Comparison of ENCODE assay signal across 10 cellular contexts in genomic region chr5:159061834-159062530, GRCh38. TPM values are rescaled to one million over a fixed set of nuclear protein-coding genes. Genes with fewer than 3 reads are reported as not detected.
DNase-seq lines count a peak whose midpoint lies in the region; ATAC-seq and TF ChIP-seq lines count a peak whose summit lies in the region.
"Had no signal": no experiment of that assay in that cellular context is flagged by ENCODE, and none has a peak within 500 bp of the region (broad histone marks: within the 10 kb centered on the region; RNA-seq: fewer than 3 reads in every experiment).

No MANE protein-coding gene starts in this region.

- no peak overlapping the region for H3K9ac ChIP-seq in neuronal stem cell (ENCODE audit: low read depth, low read length, poor library complexity)

- H2AK5ac ChIP-seq in neuronal stem cell (ENCODE audit: low read depth, low read length), result no peak overlapping the region

- no peaks in the 10 kb centered on the region for H3K27me3 ChIP-seq in neuronal stem cell (ENCODE audit: control insufficient read depth in 3 of 3, insufficient read depth in 3 of 3, low read depth in 1 of 3, low read length in 3 of 3)
- peaks cover 4% of the 10 kb centered on the region for H3K27me3 ChIP-seq in effector memory CD4-positive, alpha-beta T cell (replicated peaks; ENCODE audit: control insufficient read depth, insufficient read depth, low read length, poor library complexity, severe bottlenecking)
- H3K27me3 ChIP-seq in prostate gland (replicated peaks; ENCODE audit: insufficient read depth), result no peaks in the 10 kb centered on the region

- H4K8ac ChIP-seq in neuronal stem cell (ENCODE audit: low read depth, low read length), result no peak overlapping the region

- ATAC-seq in Right ventricle myocardium inferior (peak; percentile 22), GM18870 (IDR thresholded peaks at IDR 0.05; ENCODE audit: unreplicated experiment) (no peak), left colon (no peak)
- ATAC-seq: left lobe of liver had no signal

- intact Hi-C loops in Right ventricle myocardium inferior (cut with DNase I) (no loop called here), cardiac septum (cut with DNase I) (loop anchor here (2.0 kb wide), 1 partner anchor 37 kb away; the partner anchor contains the start of gene EBF1), prostate gland (cut with DNase I) (no loop called here), left colon (cut with DNase I, micrococcal nuclease) (no loop called here)

- H3K18ac ChIP-seq in neuronal stem cell (ENCODE audit: low read length), result no peak overlapping the region

- H2AFZ ChIP-seq in neuronal stem cell (ENCODE audit: low read length), result peak overlapping the region; percentile 76

- H3K14ac ChIP-seq in neuronal stem cell (ENCODE audit: low read length), result no peak overlapping the region

- H4K91ac ChIP-seq in neuronal stem cell (ENCODE audit: low read depth, low read length, poor library complexity), result no peak overlapping the region

- H3K4me2 ChIP-seq in neuronal stem cell (ENCODE audit: insufficient read depth, low read length, poor library complexity, severe bottlenecking), result peak overlapping the region; percentile 46

- H3K27ac ChIP-seq in neuronal stem cell (replicated peaks; ENCODE audit: low read length), result peak overlapping the region; percentile 80
- H3K27ac ChIP-seq in effector memory CD4-positive, alpha-beta T cell (ENCODE audit: insufficient read depth, low read length, poor library complexity, severe bottlenecking), result no peak overlapping the region
- no peak overlapping the region for H3K27ac ChIP-seq in prostate gland

- H2BK12ac ChIP-seq in neuronal stem cell (ENCODE audit: low read length), result no peak overlapping the region

- DNase-seq in Right ventricle myocardium inferior (ENCODE audit: missing footprints) (no peak), cardiac septum (ENCODE audit: low spot score) (no peak), fibroblast of the aortic adventitia (ENCODE audit: low read depth) (peak; percentile 51), neuronal stem cell (ENCODE audit: low spot score) (peak; percentile 88), prostate gland (ENCODE audit: low spot score) (no peak), left colon (no peak)
- no peak for DNase-seq in effector memory CD4-positive, alpha-beta T cell
- DNase-seq: stimulated activated CD4-positive, alpha-beta T cell treated with anti-CD3 and anti-CD28 coated beads, Interleukin-15, amount 100 ng/mL, for 24 hours had no signal

- peak overlapping the region; percentile 26 for H3K4me3 ChIP-seq in fibroblast of the aortic adventitia (ENCODE audit: low read depth, low read length)
- H3K4me3 ChIP-seq in neuronal stem cell (ENCODE audit: low read length in 2 of 2), result peak overlapping the region in 1 of 2 donors; percentile 19
- no peak overlapping the region for H3K4me3 ChIP-seq in effector memory CD4-positive, alpha-beta T cell (ENCODE audit: insufficient read depth, low read depth, low read length, poor library complexity, severe bottlenecking)
- no peak overlapping the region for H3K4me3 ChIP-seq in prostate gland

- no CpG with 5 or more reads among the region's 8 CpGs for WGBS in neuronal stem cell (ENCODE audit: extremely low coverage in 2 of 2, insufficient read length in 2 of 2, insufficient replicate concordance in 1 of 2), 2 donors
- 46% methylated on average over 8 of the region's 8 CpGs for WGBS in prostate gland

- no peak overlapping the region for H2BK5ac ChIP-seq in neuronal stem cell (ENCODE audit: low read length)

- no peak overlapping the region for H2BK120ac ChIP-seq in neuronal stem cell (ENCODE audit: low read depth, low read length)

- H2BK15ac ChIP-seq in neuronal stem cell (ENCODE audit: low read length), result no peak overlapping the region

- H3K79me1 ChIP-seq in neuronal stem cell (ENCODE audit: low read depth, low read length), result no peaks in the 10 kb centered on the region

- TF ChIP-seq CTCF in fibroblast of the aortic adventitia (IDR thresholded peaks at IDR 0.05; ENCODE audit: insufficient read depth, low read length) (no peak), prostate gland (IDR thresholded peaks at IDR 0.05) (no peak)

- H3K36me3 ChIP-seq in neuronal stem cell (replicated peaks in 1 of 2; ENCODE audit: control insufficient read depth in 2 of 2, insufficient read depth in 2 of 2, low read length in 2 of 2), result no peaks in the 10 kb centered on the region
- no peaks in the 10 kb centered on the region for H3K36me3 ChIP-seq in effector memory CD4-positive, alpha-beta T cell (ENCODE audit: control insufficient read depth, insufficient read depth, low read length)
- H3K36me3 ChIP-seq in prostate gland, result no peaks in the 10 kb centered on the region

- no peak overlapping the region for H3K23ac ChIP-seq in neuronal stem cell (ENCODE audit: low read depth, low read length, poor library complexity)

- H3K4me1 ChIP-seq in neuronal stem cell (ENCODE audit: control insufficient read depth in 2 of 2, insufficient read depth in 1 of 2, low read depth in 1 of 2, low read length in 2 of 2) (peaks cover 19 to 68% of the 10 kb centered on the region in 2 donors), prostate gland (replicated peaks) (no peaks in the 10 kb centered on the region)
- no peaks in the 10 kb centered on the region for H3K4me1 ChIP-seq in effector memory CD4-positive, alpha-beta T cell (ENCODE audit: control insufficient read depth, insufficient read depth, low read length, poor library complexity, severe bottlenecking)

- TF ChIP-seq POLR2A in prostate gland (IDR thresholded peaks at IDR 0.05), result no peak

- H3K4ac ChIP-seq in neuronal stem cell (ENCODE audit: low read length), result no peak overlapping the region

- H3K9me3 ChIP-seq in neuronal stem cell (replicated peaks in 1 of 2; ENCODE audit: control insufficient read depth in 2 of 2, insufficient read depth in 1 of 2, low read depth in 1 of 2, low read length in 2 of 2) (no peaks in the 10 kb centered on the region), prostate gland (no peaks in the 10 kb centered on the region)
- H3K9me3 ChIP-seq in effector memory CD4-positive, alpha-beta T cell (ENCODE audit: control insufficient read depth, low read length), result no peaks in the 10 kb centered on the region

RNA-seq across cellular contexts. Expression of gene EBF1, which starts 37.7 kb away (rescaled TPM):
- total RNA-seq in Right ventricle myocardium inferior, result 17.1 TPM
- 9.8 TPM for total RNA-seq in cardiac septum
- 23.4 and 26.4 TPM in 2 replicates for total RNA-seq in fibroblast of the aortic adventitia (ENCODE audit: low replicate concordance)
- polyA plus RNA-seq in neuronal stem cell (2013, experiment 1 of 2), result 0.79 TPM
- polyA plus RNA-seq in neuronal stem cell (2013, experiment 2 of 2), result 0.83 TPM
- 10 to 100 TPM in 1 of 2 donors, 1 to 10 TPM in 1; 4.8 to 20.4 TPM for total RNA-seq in prostate gland
- 1 to 10 TPM; 3.4 to 8.2 TPM for total RNA-seq in left colon

Comparison
In these comparisons a context has a peak if more than half of its experiments do, and no peak if none do; other contexts are left out.
1. DNase-seq: peak in fibroblast of the aortic adventitia (single experiment) and neuronal stem cell (single experiment); none in Right ventricle myocardium inferior (single experiment), cardiac septum (single experiment), effector memory CD4-positive, alpha-beta T cell (0 of 3), prostate gland (single experiment) and left colon (0 of 2).